In genomic region chrX:23616361-23616760, GRCh38 we compare ENCODE assay signal across 8 cellular contexts. TPM values are rescaled to one million over a fixed set of nuclear protein-coding genes. Genes with fewer than 3 reads are reported as not detected.
DNase-seq lines count a peak whose midpoint lies in the region; ATAC-seq, FAIRE-seq and TF ChIP-seq lines count a peak whose summit lies in the region.

No MANE protein-coding gene starts in this region.

- H3K18ac ChIP-seq in H1 (ENCODE audit: extremely low read depth, low read length), result no peak overlapping the region

- H3K4me3 ChIP-seq in H1 (ENCODE audit: extremely low read depth in 1 of 4, insufficient read depth in 2 of 4, low read depth in 3 of 4, low read length in 4 of 4) (no peak overlapping the region), retinal pigment epithelial cell (ENCODE audit: low read length) (no peak overlapping the region)

- peak; percentile 47 for DNase-seq in ELR (ENCODE audit: low read depth)
- peak; percentile 3 for DNase-seq in NCI-H345 treated with DMSO at 0.1 percent for 48 hours (lab: John Stamatoyannopoulos, UW; ENCODE audit: unreplicated experiment)
- no peak for DNase-seq in H1 (ENCODE audit: low read depth in 1 of 2, low spot score in 2 of 2)
- DNase-seq in retinal pigment epithelial cell (ENCODE audit: low read depth), result no peak
- no peak for DNase-seq in NCI-H1930 (lab: John Stamatoyannopoulos, UW)
- DNase-seq in stimulated activated naive CD4-positive, alpha-beta T cell treated with Interleukin-2 at 50 U/mL for 16 hours (lab: John Stamatoyannopoulos, UW), result no peak

- no peak overlapping the region for H3K4me2 ChIP-seq in H1 (ENCODE audit: insufficient read depth in 1 of 2, low read depth in 2 of 2, low read length in 2 of 2)

- no peak overlapping the region for H3K56ac ChIP-seq in H1 (replicated peaks; ENCODE audit: insufficient read length, low read depth, low read length)

- peak; percentile 55 to 56 for TF ChIP-seq RAD21 in H1 (IDR thresholded peaks at IDR 0.05 in 1 of 2, conservative IDR thresholded peaks at IDR 0.05 in 1 of 2; ENCODE audit: low read depth in 2 of 2, low read length in 2 of 2)

- H2BK15ac ChIP-seq in H1 (ENCODE audit: low read length), result no peak overlapping the region

- no peak overlapping the region for H3K9ac ChIP-seq in H1 (replicated peaks in 1 of 4; ENCODE audit: extremely low read depth in 1 of 4, low read depth in 3 of 4, low read length in 3 of 4)

- no peak overlapping the region for H3K27ac ChIP-seq in H1 (ENCODE audit: low read depth, low read length)

- H4K5ac ChIP-seq in H1 (ENCODE audit: insufficient read length, low read depth, low read length), result no peak overlapping the region

- H4K91ac ChIP-seq in H1 (replicated peaks; ENCODE audit: insufficient read length, low read length), result no peak overlapping the region

- no peak overlapping the region for H3K23ac ChIP-seq in H1 (ENCODE audit: insufficient read length)

- no peaks in the 10 kb centered on the region for H3K36me3 ChIP-seq in H1 (ENCODE audit: control insufficient read depth in 2 of 4, insufficient read depth in 4 of 4, low read length in 3 of 4)

- no peak overlapping the region for H2BK20ac ChIP-seq in H1 (ENCODE audit: low read length)

- CTCF ChIA-PET in H1 (lab: Charles Lee; ENCODE audit: partially characterized antibody), result interaction anchor here (0.6 to 2.8 kb wide), 5 partner anchors 9 to 245 kb away, joined by 3 to 11 read pairs (median 7); no protein-coding TSS in a partner anchor

- no peak overlapping the region for H2BK12ac ChIP-seq in H1 (ENCODE audit: low read depth, low read length)

- no peaks in the 10 kb centered on the region for H3K9me3 ChIP-seq in H1 (ENCODE audit: insufficient read depth in 2 of 2, low read depth in 1 of 2, low read length in 1 of 2)

- H3K27me3 ChIP-seq in H1 (replicated peaks in 1 of 4; ENCODE audit: control insufficient read depth in 3 of 4, extremely low read depth in 1 of 4, insufficient read depth in 3 of 4, low read length in 3 of 4), result no peaks in the 10 kb centered on the region

- no peaks in the 10 kb centered on the region for H4K20me1 ChIP-seq in H1 (replicated peaks in 1 of 2; ENCODE audit: control insufficient read depth in 1 of 2, insufficient read depth in 2 of 2, low read length in 2 of 2)

- H2AK5ac ChIP-seq in H1 (ENCODE audit: low read depth, low read length), result no peak overlapping the region

- H3K14ac ChIP-seq in H1 (ENCODE audit: insufficient read length), result no peak overlapping the region

- no peaks in the 10 kb centered on the region for H3K4me1 ChIP-seq in H1 (replicated peaks in 1 of 4; ENCODE audit: control insufficient read depth in 3 of 4, insufficient read depth in 4 of 4, low read length in 3 of 4)

- no peaks in the 10 kb centered on the region for H3K23me2 ChIP-seq in H1 (ENCODE audit: low read depth, low read length)

- 58% methylated on average over 5 of the region's 5 CpGs; no CpG with 5 or more reads in 1 of the 2 experiments for WGBS in H1 (ENCODE audit: extremely low coverage in 1 of 2, insufficient coverage in 1 of 2, insufficient read length in 1 of 2, insufficient replicate concordance in 2 of 2, low coverage in 1 of 2, low lambda C conversion rate in 2 of 2, missing lambda C conversion rate in 1 of 2), 2 experiments

- no peak overlapping the region for H3K4ac ChIP-seq in H1 (replicated peaks; ENCODE audit: insufficient read length, low read depth, low read length)

- POLR2A ChIA-PET in H1 (lab: Charles Lee; ENCODE audit: partially characterized antibody), result no interaction called here

- no peaks in the 10 kb centered on the region for H3K79me2 ChIP-seq in H1 (ENCODE audit: control insufficient read depth in 1 of 2, insufficient read depth in 2 of 2, low read length in 2 of 2)

- TF ChIP-seq POLR2A in H1 (IDR thresholded peaks at IDR 0.05; ENCODE audit: control extremely low read depth in 1 of 2, low read depth in 2 of 2, low read length in 2 of 2), result no peak

- H3K79me1 ChIP-seq in H1 (ENCODE audit: low read depth, low read length), result no peaks in the 10 kb centered on the region

- no peak overlapping the region for H4K8ac ChIP-seq in H1 (ENCODE audit: extremely low read depth, insufficient read depth, low read length)

- FAIRE-seq in H1 (lab: Jason Lieb, UNC), result peak; percentile 57

- H2BK5ac ChIP-seq in H1 (ENCODE audit: low read depth, low read length), result no peak overlapping the region

- ATAC-seq in GM21529 (IDR thresholded peaks at IDR 0.05; ENCODE audit: unreplicated experiment) (peak; percentile 71), HG03139 (IDR thresholded peaks at IDR 0.05; ENCODE audit: unreplicated experiment) (no peak)

- no peak overlapping the region for H2AFZ ChIP-seq in H1 (ENCODE audit: low read length)

- no peak for TF ChIP-seq EP300 in H1 (IDR thresholded peaks at IDR 0.05; ENCODE audit: borderline replicate concordance in 1 of 2, low read depth in 2 of 2, low read length in 2 of 2)

- H2BK120ac ChIP-seq in H1 (replicated peaks; ENCODE audit: low read depth, low read length), result no peak overlapping the region

- peak in 2 of 3 experiments; percentile 21 to 30; a peak in 2 of 4 replicates for TF ChIP-seq CTCF in H1 (IDR thresholded peaks at IDR 0.05; ENCODE audit: control extremely low read depth in 1 of 3, insufficient read depth in 1 of 3, low read depth in 1 of 3, low read length in 3 of 3)
- peak; percentile 70 for TF ChIP-seq CTCF in retinal pigment epithelial cell (conservative IDR thresholded peaks at IDR 0.05; ENCODE audit: low read depth, low read length)

TF ChIP-seq in H1, 55 proteins besides CTCF, POLR2A, EP300 and RAD21:
- no peak for TF ChIP-seq TAF1 (IDR thresholded peaks at IDR 0.05; ENCODE audit: low read depth, low read length)
- no peak for TF ChIP-seq BRCA1 (IDR thresholded peaks at IDR 0.05; ENCODE audit: low read depth, low read length)
- TF ChIP-seq RBBP5 (IDR thresholded peaks at IDR 0.05; ENCODE audit: borderline replicate concordance, low read depth, low read length), result no peak

RNA-seq across cellular contexts. Expression of gene PRDX4, which starts 50.9 kb away (rescaled TPM):
- 130 and 133 TPM in 2 replicates for total RNA-seq in H1 (2021; fragmentation: NEBNext Ultra II Directional; extraction: Animal tissue kit (Norgen Biotek cat#: 25700))
- 109 and 130 TPM in 2 replicates for polyA plus RNA-seq in H1 (2011; rRNA removed)
- polyA plus RNA-seq in H1 (2011; cell fraction: cytosol; rRNA removed), result 117 TPM
- 57.4 TPM for polyA plus RNA-seq in H1 (2011; cell fraction: nucleus; rRNA removed)
- 133 to 175 TPM (median 146 TPM) in 4 replicates for polyA plus RNA-seq in H1 (2012, experiment 1 of 2)
- polyA plus RNA-seq in H1 (2012, experiment 2 of 2), result 352 TPM
- 243 TPM for polyA plus RNA-seq in H1 (2013, experiment 1 of 2)
- 283 TPM for polyA plus RNA-seq in H1 (2013, experiment 2 of 2)
- polyA minus RNA-seq in H1 (2011; rRNA and poly(A)+ RNA removed), result 39.9 and 94.3 TPM in 2 replicates
- polyA minus RNA-seq in H1 (2011; cell fraction: cytosol; rRNA and poly(A)+ RNA removed), result 44.6 TPM
- polyA minus RNA-seq in H1 (2011; cell fraction: nucleus; rRNA and poly(A)+ RNA removed), result 28.3 TPM

Comparison
In these comparisons a context has a peak if more than half of its experiments do, and no peak if none do; other contexts are left out.
1. DNase-seq: peak in ELR (single experiment) and NCI-H345 treated with DMSO at 0.1 percent for 48 hours (single experiment); none in H1 (0 of 2), retinal pigment epithelial cell (single experiment), NCI-H1930 (0 of 2) and stimulated activated naive CD4-positive, alpha-beta T cell treated with Interleukin-2 at 50 U/mL for 16 hours (single experiment).